Comparison of ENCODE assay signal across 1 cellular context in the genomic region with DNA sequence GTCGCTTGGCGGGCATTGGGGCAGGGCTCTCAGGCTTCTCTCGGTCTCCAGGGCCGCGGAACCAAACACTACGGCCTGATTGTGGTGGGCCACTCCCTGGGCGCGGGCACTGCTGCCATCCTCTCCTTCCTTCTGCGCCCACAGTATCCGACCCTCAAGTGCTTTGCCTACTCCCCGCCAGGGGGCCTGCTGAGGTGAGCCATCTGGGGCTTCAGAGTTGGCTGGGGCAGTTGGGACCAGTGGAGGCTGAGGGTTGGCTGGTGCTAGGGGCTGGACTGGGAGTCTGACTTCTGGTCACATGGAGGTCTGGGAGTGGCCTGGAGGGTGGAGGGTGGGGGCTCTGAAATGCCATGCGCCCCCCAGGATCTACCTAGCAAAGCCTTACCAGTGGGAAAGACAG.
A peak's percentile ranks its signal among the peaks of the same experiment; 100 is the strongest.
TF ChIP-seq lines count a peak whose summit lies in the region.

No MANE protein-coding gene starts in this region.

TF ChIP-seq in K562, 482 proteins besides CTCF, POLR2A, EP300 and RAD21:
- TF ChIP-seq USF1 (CRISPR knock-in tag; IDR thresholded peaks at IDR 0.05) (peak; percentile 62; the same call in 1 of the 2 replicates), MITF (IDR thresholded peaks at IDR 0.05) (no peak), TCFL5 (CRISPR knock-in tag; conservative IDR thresholded peaks at IDR 0.05) (no peak), BRF1 (IDR thresholded peaks at IDR 0.05; ENCODE audit: borderline replicate concordance, extremely low read depth, insufficient read length) (no peak), BCLAF1 (IDR thresholded peaks at IDR 0.05; ENCODE audit: borderline replicate concordance in 1 of 2, control insufficient read depth in 1 of 2, low read depth in 2 of 2, low read length in 1 of 2) (no peak), CEBPB (tag; IDR thresholded peaks at IDR 0.05) (no peak), ZBTB7A (IDR thresholded peaks at IDR 0.05; ENCODE audit: borderline replicate concordance, control insufficient read depth, low read depth, low read length) (peak; percentile 44; the same call in 1 of the 2 replicates), CTCFL (IDR thresholded peaks at IDR 0.05; ENCODE audit: borderline replicate concordance, insufficient read depth, low read depth, low read length, poor library complexity, severe bottlenecking) (peak; percentile 93), BMI1 (IDR thresholded peaks at IDR 0.05; ENCODE audit: low read length) (no peak), TAF9B (IDR thresholded peaks at IDR 0.05; ENCODE audit: partially characterized antibody) (no peak), SMC3 (conservative IDR thresholded peaks at IDR 0.05; ENCODE audit: insufficient read depth, low read depth, low read length) (peak; percentile 45), SRSF7 (optimal IDR thresholded peaks at IDR 0.05; ENCODE audit: low read depth, low read length) (no peak), XRCC5 (IDR thresholded peaks at IDR 0.05; ENCODE audit: low read depth, low read length) (0 out of 2 replicates have a peak, but pooled peaks have one; percentile 52)
- TF ChIP-seq, protein P1, sequence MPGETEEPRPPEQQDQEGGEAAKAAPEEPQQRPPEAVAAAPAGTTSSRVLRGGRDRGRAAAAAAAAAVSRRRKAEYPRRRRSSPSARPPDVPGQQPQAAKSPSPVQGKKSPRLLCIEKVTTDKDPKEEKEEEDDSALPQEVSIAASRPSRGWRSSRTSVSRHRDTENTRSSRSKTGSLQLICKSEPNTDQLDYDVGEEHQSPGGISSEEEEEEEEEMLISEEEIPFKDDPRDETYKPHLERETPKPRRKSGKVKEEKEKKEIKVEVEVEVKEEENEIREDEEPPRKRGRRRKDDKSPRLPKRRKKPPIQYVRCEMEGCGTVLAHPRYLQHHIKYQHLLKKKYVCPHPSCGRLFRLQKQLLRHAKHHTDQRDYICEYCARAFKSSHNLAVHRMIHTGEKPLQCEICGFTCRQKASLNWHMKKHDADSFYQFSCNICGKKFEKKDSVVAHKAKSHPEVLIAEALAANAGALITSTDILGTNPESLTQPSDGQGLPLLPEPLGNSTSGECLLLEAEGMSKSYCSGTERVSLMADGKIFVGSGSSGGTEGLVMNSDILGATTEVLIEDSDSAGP (CRISPR knock-in tag; IDR thresholded peaks at IDR 0.05) = no peak
- TF ChIP-seq, protein P2, sequence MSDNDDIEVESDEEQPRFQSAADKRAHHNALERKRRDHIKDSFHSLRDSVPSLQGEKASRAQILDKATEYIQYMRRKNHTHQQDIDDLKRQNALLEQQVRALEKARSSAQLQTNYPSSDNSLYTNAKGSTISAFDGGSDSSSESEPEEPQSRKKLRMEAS (CRISPR knock-in tag; IDR thresholded peaks at IDR 0.05) = 0 out of 2 replicates have a peak, but pooled peaks have one; percentile 19
- TF ChIP-seq, protein P3, sequence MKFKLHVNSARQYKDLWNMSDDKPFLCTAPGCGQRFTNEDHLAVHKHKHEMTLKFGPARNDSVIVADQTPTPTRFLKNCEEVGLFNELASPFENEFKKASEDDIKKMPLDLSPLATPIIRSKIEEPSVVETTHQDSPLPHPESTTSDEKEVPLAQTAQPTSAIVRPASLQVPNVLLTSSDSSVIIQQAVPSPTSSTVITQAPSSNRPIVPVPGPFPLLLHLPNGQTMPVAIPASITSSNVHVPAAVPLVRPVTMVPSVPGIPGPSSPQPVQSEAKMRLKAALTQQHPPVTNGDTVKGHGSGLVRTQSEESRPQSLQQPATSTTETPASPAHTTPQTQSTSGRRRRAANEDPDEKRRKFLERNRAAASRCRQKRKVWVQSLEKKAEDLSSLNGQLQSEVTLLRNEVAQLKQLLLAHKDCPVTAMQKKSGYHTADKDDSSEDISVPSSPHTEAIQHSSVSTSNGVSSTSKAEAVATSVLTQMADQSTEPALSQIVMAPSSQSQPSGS (CRISPR knock-in tag; IDR thresholded peaks at IDR 0.05) = no peak
- TF ChIP-seq, protein P4, sequence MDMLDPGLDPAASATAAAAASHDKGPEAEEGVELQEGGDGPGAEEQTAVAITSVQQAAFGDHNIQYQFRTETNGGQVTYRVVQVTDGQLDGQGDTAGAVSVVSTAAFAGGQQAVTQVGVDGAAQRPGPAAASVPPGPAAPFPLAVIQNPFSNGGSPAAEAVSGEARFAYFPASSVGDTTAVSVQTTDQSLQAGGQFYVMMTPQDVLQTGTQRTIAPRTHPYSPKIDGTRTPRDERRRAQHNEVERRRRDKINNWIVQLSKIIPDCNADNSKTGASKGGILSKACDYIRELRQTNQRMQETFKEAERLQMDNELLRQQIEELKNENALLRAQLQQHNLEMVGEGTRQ (CRISPR knock-in tag; IDR thresholded peaks at IDR 0.05) = peak; percentile 23; the same call in 1 of the 2 replicates
